Comparison of ENCODE assay signal across 2 cellular contexts in genomic region chr6:134323294-134323693, GRCh38.
A peak's percentile ranks its signal among the peaks of the same experiment; 100 is the strongest.
TF ChIP-seq lines count a peak whose summit lies in the region.

No MANE protein-coding gene starts in this region.

TF ChIP-seq in HepG2, 621 proteins besides CTCF, POLR2A, EP300 and RAD21:
- TF ChIP-seq ZHX2 (IDR thresholded peaks at IDR 0.05; ENCODE audit: low read depth) (no peak), ZHX2 (CRISPR knock-in tag; IDR thresholded peaks at IDR 0.05; ENCODE audit: borderline replicate concordance) (no peak), KAT2B (IDR thresholded peaks at IDR 0.05; ENCODE audit: borderline replicate concordance, low read depth, low read length) (peak; percentile 30; the same call in 1 of the 2 replicates), ZBTB25 (CRISPR knock-in tag; IDR thresholded peaks at IDR 0.05) (no peak), MAFF (IDR thresholded peaks at IDR 0.05; ENCODE audit: low read depth, low read length) (peak; percentile 81), MAFK (conservative IDR thresholded peaks at IDR 0.05 in 1 of 2, IDR thresholded peaks at IDR 0.05 in 1 of 2; ENCODE audit: low read length in 2 of 2) (peak; percentile 81 to 84), TSC22D2 (CRISPR knock-in tag; IDR thresholded peaks at IDR 0.05; ENCODE audit: borderline replicate concordance) (no peak), EZH2 (conservative IDR thresholded peaks at IDR 0.05; ENCODE audit: low read depth, low read length) (no peak), SOX5 (CRISPR knock-in tag; IDR thresholded peaks at IDR 0.05; ENCODE audit: borderline replicate concordance) (no peak), ZC3H13 (CRISPR knock-in tag; IDR thresholded peaks at IDR 0.05) (no peak)

TF ChIP-seq in K562, 482 proteins besides CTCF, POLR2A, EP300 and RAD21:
- TF ChIP-seq RBM15 (IDR thresholded peaks at IDR 0.05; ENCODE audit: insufficient read depth, low read length) (no peak), ZNF311 (CRISPR knock-in tag; IDR thresholded peaks at IDR 0.05) (no peak), MAFG (tag; conservative IDR thresholded peaks at IDR 0.05) (peak; percentile 60), ZNF449 (CRISPR knock-in tag; IDR thresholded peaks at IDR 0.05) (no peak), C11orf30 (IDR thresholded peaks at IDR 0.05; ENCODE audit: low read depth) (peak; percentile 70), NFIC (IDR thresholded peaks at IDR 0.05) (no peak), CTBP1 (IDR thresholded peaks at IDR 0.05; ENCODE audit: borderline replicate concordance) (no peak), ZNF445 (CRISPR knock-in tag; IDR thresholded peaks at IDR 0.05; ENCODE audit: low read depth) (no peak), SIN3A (IDR thresholded peaks at IDR 0.05; ENCODE audit: borderline replicate concordance in 2 of 2, control insufficient read depth in 1 of 2, low read depth in 2 of 2, low read length in 2 of 2) (no peak), NELFE (IDR thresholded peaks at IDR 0.05; ENCODE audit: insufficient read depth, insufficient read length) (no peak), NR3C1 (CRISPR knock-in tag; IDR thresholded peaks at IDR 0.05) (no peak), ZNF316 (IDR thresholded peaks at IDR 0.05) (peak; percentile 85), EWSR1 (IDR thresholded peaks at IDR 0.05; ENCODE audit: borderline replicate concordance, low read depth, partially characterized antibody) (no peak)
TF ChIP-seq in K562: peak in this region for 3.
